In the genomic region with DNA sequence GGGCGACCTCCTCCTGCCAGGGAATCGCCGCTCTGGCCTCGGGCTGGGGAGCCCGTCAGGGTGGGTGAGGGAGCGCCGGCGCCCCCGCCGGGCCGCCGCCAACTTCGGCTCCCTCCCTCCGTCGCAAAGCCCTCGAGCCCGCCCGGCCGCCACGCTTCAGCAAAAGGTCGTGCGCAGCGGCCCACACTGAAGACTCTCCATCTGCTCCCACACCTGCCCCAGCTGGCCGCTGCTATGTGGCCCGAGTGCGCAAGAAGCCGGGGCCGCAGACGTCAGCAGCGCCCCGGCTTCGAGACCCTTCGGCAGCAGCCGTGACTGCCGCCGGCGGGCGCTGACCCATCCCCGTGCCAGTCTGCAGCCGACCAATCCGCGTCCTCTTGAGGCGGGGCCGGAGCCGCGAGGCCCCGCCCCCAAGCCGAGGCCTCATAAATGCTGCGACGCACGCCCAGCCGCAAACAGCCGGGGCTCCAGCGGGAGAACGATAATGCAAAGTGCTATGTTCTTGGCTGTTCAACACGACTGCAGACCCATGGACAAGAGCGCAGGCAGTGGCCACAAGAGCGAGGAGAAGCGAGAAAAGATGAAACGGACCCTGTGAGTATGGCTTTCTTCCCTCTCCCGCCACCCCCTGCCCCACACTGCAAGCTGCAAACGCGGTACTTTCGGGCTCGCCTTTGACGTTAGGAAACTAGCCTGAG, we compare ENCODE assay signal across 8 cellular contexts. TPM values are rescaled to one million over a fixed set of nuclear protein-coding genes. Genes with fewer than 3 reads are reported as not detected.
DNase-seq lines count a peak whose midpoint lies in the region; ATAC-seq and TF ChIP-seq lines count a peak whose summit lies in the region.

A gene with protein sequence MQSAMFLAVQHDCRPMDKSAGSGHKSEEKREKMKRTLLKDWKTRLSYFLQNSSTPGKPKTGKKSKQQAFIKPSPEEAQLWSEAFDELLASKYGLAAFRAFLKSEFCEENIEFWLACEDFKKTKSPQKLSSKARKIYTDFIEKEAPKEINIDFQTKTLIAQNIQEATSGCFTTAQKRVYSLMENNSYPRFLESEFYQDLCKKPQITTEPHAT (plus strand): TSS at position 452 of the 698 bp plus-strand sequence. CDS start 33 bp downstream, at position 485.

- DNase-seq in AML-193 (lab: John Stamatoyannopoulos, UW) (peak; percentile 72 to 77), NCI-H446 (lab: John Stamatoyannopoulos, UW) (peak; percentile 84 to 98), chondrocyte (ENCODE audit: low spot score) (peak; percentile 96)
- DNase-seq in activated CD4-positive, alpha-beta T cell treated with anti-CD3 and anti-CD28 coated beads for 24 hours (ENCODE audit: low read depth in 2 of 2): peak; percentile 77
- DNase-seq in stimulated activated CD4-positive, alpha-beta T cell treated with anti-CD3 and anti-CD28 coated beads, Interleukin-1b, Interleukin-23, amount 100 ng/mL, for 24 hours (ENCODE audit: low read depth in 4 of 4, low spot score in 1 of 4): peak; percentile 63 to 81 (median 76)

- peaks cover 13% of the 10 kb centered on the region for H3K36me3 Mint-ChIP-seq in chondrocyte (ENCODE audit: low read depth)

- H3K4me3 Mint-ChIP-seq in chondrocyte (ENCODE audit: unreplicated experiment): peak within 1 kb of the TSS; percentile 83

- H3K27me3 Mint-ChIP-seq in chondrocyte (ENCODE audit: low read depth): no peaks in the 10 kb centered on the region

- ATAC-seq in GM19043 (IDR thresholded peaks at IDR 0.05; ENCODE audit: low read depth, unreplicated experiment) (peak; percentile 83), HG03354 (IDR thresholded peaks at IDR 0.05; ENCODE audit: poor library complexity, severe bottlenecking, unreplicated experiment) (peak; percentile 87)

- no peaks in the 10 kb centered on the region for H3K27me3 ChIP-seq in layer of hippocampus (ENCODE audit: control insufficient read depth, insufficient read depth, low read length)

- TF ChIP-seq CTCF in chondrocyte (IDR thresholded peaks at IDR 0.05): peak; percentile 70

- H3K27ac ChIP-seq in layer of hippocampus (ENCODE audit: low read depth, low read length): peak within 1 kb of the TSS; percentile 97

- H3K27ac Mint-ChIP-seq in chondrocyte (ENCODE audit: unreplicated experiment): peak within 1 kb of the TSS; percentile 90

- no peaks in the 10 kb centered on the region for H3K9me3 Mint-ChIP-seq in chondrocyte (ENCODE audit: low read depth)

- H3K4me1 Mint-ChIP-seq in chondrocyte (ENCODE audit: low read depth): peaks cover 42% of the 10 kb centered on the region

RNA-seq across cellular contexts. Expression of the gene that starts here (rescaled TPM):
- 22.0 to 42.9 TPM (median 22.8 TPM) in 3 replicates for total RNA-seq in chondrocyte

Comparison
In these comparisons a context has a peak if more than half of its experiments do, and no peak if none do; other contexts are left out.
1. Peak in every context shown above with its lines: DNase-seq, ATAC-seq and H3K27ac ChIP-seq.